In genomic region chr20:52954849-52955248, GRCh38 we compare ENCODE assay signal across 26 cellular contexts.
"Had no signal": no experiment of that assay in that cellular context is flagged by ENCODE, and none has a peak within 500 bp of the region (broad histone marks: within the 10 kb centered on the region; RNA-seq: fewer than 3 reads in every experiment).

No MANE protein-coding gene starts in this region.

- H3K4me3 ChIP-seq: colonic mucosa, esophagus squamous epithelium, gastrocnemius medialis, heart right ventricle, left lung, lower lobe of right lung had no signal

- H3K4me1 ChIP-seq: colonic mucosa, esophagus squamous epithelium, gastrocnemius medialis, heart right ventricle, left lung, lower lobe of right lung had no signal

- H3K36me3 ChIP-seq: colonic mucosa, esophagus squamous epithelium, gastrocnemius medialis, heart right ventricle, left lung, lower lobe of right lung had no signal

- H3K27ac ChIP-seq: colonic mucosa, epithelial cell of prostate, esophagus squamous epithelium, gastrocnemius medialis, heart right ventricle, left lung, lower lobe of right lung had no signal

- ATAC-seq: effector memory CD8-positive, alpha-beta T cell; esophagus mucosa; gastrocnemius medialis; heart right ventricle; left cardiac atrium; left lung; left ventricle myocardium superior; lower lobe of right lung; naive thymus-derived CD4-positive, alpha-beta T cell had no signal

- DNase-seq: colonic mucosa; cortex of kidney; effector CD8-positive, alpha-beta T cell; effector memory CD8-positive, alpha-beta T cell; endodermal cell; erythroblast; esophagus squamous epithelium; foreskin fibroblast; foreskin melanocyte; gastrocnemius medialis; glutamatergic neuron; head of caudate nucleus; heart right ventricle; hippocampal formation; left cardiac atrium; left lung; left ventricle myocardium superior; lower lobe of right lung; mesendoderm; midbrain; naive thymus-derived CD4-positive, alpha-beta T cell had no signal

- H3K27me3 ChIP-seq: colonic mucosa, esophagus squamous epithelium, gastrocnemius medialis, heart right ventricle, left lung had no signal

- H3K9me3 ChIP-seq: colonic mucosa, esophagus squamous epithelium, gastrocnemius medialis, heart right ventricle, left lung, lower lobe of right lung had no signal

- FAIRE-seq: endometrium, islet of Langerhans, keratinocyte had no signal
